In the genomic region with DNA sequence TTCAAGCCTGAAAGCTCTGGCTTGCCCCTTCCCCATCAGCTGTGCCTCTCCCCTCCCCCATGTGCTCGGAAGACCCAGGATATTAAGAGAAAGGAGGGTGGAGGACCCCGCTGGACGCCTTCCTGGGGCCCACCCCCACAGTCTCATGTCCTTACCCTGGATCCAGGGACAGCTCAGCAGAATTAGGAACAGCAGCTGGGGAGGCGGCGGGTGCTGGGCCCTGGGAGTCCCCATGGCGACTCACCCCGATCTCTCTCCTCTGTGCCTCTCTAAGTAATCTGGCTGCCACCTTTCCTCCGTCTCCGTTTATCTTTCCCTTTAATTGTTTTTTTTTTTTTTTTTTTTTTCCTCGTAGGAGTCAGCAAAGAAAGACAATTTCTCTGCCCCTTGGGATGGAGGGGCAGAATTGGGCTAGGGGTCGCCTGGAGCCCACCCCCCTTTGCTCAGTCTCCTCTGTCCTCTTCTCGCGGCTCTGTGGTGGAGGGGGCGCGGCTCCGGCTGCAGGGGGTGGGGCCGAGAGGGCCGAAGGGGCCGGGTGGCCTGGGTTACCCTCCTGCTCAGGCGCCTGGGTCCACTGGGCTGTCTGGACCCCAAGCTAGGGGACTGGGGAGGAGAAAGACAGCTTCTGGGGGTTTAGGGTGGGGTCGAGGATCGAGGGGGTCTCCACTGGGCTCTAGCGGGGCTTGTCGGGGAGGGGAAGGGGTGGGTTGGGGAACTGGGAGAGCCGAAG, we compare ENCODE assay signal across 1 cellular context.
TF ChIP-seq lines count a peak whose summit lies in the region.

No MANE protein-coding gene starts in this region.

TF ChIP-seq in WTC11, 78 proteins besides CTCF, POLR2A, EP300 and RAD21 (continued from another document):
- TF ChIP-seq, protein P1, sequence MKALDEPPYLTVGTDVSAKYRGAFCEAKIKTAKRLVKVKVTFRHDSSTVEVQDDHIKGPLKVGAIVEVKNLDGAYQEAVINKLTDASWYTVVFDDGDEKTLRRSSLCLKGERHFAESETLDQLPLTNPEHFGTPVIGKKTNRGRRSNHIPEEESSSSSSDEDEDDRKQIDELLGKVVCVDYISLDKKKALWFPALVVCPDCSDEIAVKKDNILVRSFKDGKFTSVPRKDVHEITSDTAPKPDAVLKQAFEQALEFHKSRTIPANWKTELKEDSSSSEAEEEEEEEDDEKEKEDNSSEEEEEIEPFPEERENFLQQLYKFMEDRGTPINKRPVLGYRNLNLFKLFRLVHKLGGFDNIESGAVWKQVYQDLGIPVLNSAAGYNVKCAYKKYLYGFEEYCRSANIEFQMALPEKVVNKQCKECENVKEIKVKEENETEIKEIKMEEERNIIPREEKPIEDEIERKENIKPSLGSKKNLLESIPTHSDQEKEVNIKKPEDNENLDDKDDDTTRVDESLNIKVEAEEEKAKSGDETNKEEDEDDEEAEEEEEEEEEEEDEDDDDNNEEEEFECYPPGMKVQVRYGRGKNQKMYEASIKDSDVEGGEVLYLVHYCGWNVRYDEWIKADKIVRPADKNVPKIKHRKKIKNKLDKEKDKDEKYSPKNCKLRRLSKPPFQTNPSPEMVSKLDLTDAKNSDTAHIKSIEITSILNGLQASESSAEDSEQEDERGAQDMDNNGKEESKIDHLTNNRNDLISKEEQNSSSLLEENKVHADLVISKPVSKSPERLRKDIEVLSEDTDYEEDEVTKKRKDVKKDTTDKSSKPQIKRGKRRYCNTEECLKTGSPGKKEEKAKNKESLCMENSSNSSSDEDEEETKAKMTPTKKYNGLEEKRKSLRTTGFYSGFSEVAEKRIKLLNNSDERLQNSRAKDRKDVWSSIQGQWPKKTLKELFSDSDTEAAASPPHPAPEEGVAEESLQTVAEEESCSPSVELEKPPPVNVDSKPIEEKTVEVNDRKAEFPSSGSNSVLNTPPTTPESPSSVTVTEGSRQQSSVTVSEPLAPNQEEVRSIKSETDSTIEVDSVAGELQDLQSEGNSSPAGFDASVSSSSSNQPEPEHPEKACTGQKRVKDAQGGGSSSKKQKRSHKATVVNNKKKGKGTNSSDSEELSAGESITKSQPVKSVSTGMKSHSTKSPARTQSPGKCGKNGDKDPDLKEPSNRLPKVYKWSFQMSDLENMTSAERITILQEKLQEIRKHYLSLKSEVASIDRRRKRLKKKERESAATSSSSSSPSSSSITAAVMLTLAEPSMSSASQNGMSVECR (CRISPR knock-in tag; IDR thresholded peaks at IDR 0.05; ENCODE audit: borderline replicate concordance): peak; percentile 39; the same call in 1 of the 2 replicates
- TF ChIP-seq, protein P2, sequence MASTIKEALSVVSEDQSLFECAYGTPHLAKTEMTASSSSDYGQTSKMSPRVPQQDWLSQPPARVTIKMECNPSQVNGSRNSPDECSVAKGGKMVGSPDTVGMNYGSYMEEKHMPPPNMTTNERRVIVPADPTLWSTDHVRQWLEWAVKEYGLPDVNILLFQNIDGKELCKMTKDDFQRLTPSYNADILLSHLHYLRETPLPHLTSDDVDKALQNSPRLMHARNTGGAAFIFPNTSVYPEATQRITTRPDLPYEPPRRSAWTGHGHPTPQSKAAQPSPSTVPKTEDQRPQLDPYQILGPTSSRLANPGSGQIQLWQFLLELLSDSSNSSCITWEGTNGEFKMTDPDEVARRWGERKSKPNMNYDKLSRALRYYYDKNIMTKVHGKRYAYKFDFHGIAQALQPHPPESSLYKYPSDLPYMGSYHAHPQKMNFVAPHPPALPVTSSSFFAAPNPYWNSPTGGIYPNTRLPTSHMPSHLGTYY (CRISPR knock-in tag; IDR thresholded peaks at IDR 0.05): no peak
- TF ChIP-seq, protein P3, sequence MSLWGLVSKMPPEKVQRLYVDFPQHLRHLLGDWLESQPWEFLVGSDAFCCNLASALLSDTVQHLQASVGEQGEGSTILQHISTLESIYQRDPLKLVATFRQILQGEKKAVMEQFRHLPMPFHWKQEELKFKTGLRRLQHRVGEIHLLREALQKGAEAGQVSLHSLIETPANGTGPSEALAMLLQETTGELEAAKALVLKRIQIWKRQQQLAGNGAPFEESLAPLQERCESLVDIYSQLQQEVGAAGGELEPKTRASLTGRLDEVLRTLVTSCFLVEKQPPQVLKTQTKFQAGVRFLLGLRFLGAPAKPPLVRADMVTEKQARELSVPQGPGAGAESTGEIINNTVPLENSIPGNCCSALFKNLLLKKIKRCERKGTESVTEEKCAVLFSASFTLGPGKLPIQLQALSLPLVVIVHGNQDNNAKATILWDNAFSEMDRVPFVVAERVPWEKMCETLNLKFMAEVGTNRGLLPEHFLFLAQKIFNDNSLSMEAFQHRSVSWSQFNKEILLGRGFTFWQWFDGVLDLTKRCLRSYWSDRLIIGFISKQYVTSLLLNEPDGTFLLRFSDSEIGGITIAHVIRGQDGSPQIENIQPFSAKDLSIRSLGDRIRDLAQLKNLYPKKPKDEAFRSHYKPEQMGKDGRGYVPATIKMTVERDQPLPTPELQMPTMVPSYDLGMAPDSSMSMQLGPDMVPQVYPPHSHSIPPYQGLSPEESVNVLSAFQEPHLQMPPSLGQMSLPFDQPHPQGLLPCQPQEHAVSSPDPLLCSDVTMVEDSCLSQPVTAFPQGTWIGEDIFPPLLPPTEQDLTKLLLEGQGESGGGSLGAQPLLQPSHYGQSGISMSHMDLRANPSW (CRISPR knock-in tag; conservative IDR thresholded peaks at IDR 0.05; ENCODE audit: low read depth): no peak
- no peak for TF ChIP-seq ESRRA (CRISPR knock-in tag; IDR thresholded peaks at IDR 0.05; ENCODE audit: borderline replicate concordance)
- TF ChIP-seq, protein P4, sequence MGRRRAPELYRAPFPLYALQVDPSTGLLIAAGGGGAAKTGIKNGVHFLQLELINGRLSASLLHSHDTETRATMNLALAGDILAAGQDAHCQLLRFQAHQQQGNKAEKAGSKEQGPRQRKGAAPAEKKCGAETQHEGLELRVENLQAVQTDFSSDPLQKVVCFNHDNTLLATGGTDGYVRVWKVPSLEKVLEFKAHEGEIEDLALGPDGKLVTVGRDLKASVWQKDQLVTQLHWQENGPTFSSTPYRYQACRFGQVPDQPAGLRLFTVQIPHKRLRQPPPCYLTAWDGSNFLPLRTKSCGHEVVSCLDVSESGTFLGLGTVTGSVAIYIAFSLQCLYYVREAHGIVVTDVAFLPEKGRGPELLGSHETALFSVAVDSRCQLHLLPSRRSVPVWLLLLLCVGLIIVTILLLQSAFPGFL (CRISPR knock-in tag; IDR thresholded peaks at IDR 0.05; ENCODE audit: borderline replicate concordance): no peak
- peak; percentile 6; the same call in 1 of the 2 replicates for TF ChIP-seq SP1 (CRISPR knock-in tag; conservative IDR thresholded peaks at IDR 0.05)
- TF ChIP-seq CREM (CRISPR knock-in tag; IDR thresholded peaks at IDR 0.05): no peak
- TF ChIP-seq, protein P5, sequence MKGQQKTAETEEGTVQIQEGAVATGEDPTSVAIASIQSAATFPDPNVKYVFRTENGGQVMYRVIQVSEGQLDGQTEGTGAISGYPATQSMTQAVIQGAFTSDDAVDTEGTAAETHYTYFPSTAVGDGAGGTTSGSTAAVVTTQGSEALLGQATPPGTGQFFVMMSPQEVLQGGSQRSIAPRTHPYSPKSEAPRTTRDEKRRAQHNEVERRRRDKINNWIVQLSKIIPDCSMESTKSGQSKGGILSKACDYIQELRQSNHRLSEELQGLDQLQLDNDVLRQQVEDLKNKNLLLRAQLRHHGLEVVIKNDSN (CRISPR knock-in tag; IDR thresholded peaks at IDR 0.05): no peak
